8 cellular contexts compared by ENCODE assay signal in genomic region chr1:154962238-154962678, GRCh38. TPM values are rescaled to one million over a fixed set of nuclear protein-coding genes. Genes with fewer than 3 reads are reported as not detected.
DNase-seq lines count a peak whose midpoint lies in the region; ATAC-seq and TF ChIP-seq lines count a peak whose summit lies in the region.

No MANE protein-coding gene starts in this region.

- H3K36me3 Mint-ChIP-seq in progenitor cell of endocrine pancreas (ENCODE audit: insufficient read depth), result peaks cover 6% of the 10 kb centered on the region

- H3K9me3 Mint-ChIP-seq in progenitor cell of endocrine pancreas (ENCODE audit: low read depth), result no peaks in the 10 kb centered on the region

- DNase-seq in NCI-H1417 (lab: John Stamatoyannopoulos, UW), result peak in 2 of 3 experiments; percentile 74 to 76
- no peak for DNase-seq in NCI-H1417 treated with DMSO at 0.1 percent for 48 hours (lab: John Stamatoyannopoulos, UW)
- DNase-seq in WERI-Rb-1, result peak; percentile 70
- DNase-seq in germinal center (ENCODE audit: low spot score), result peak; percentile 53
- no peak for DNase-seq in progenitor cell of endocrine pancreas (ENCODE audit: low spot score, unreplicated experiment)
- DNase-seq in AG08396 (ENCODE audit: low spot score), result no peak
- no peak for DNase-seq in NCI-H2029 (lab: John Stamatoyannopoulos, UW)

- H3K4me3 ChIP-seq in WERI-Rb-1 (ENCODE audit: low read depth, low read length), result peak overlapping the region; percentile 64

- peak overlapping the region; percentile 90 for H3K4me3 Mint-ChIP-seq in progenitor cell of endocrine pancreas (ENCODE audit: low read depth)

- peaks cover 16% of the 10 kb centered on the region for H3K4me1 Mint-ChIP-seq in progenitor cell of endocrine pancreas (ENCODE audit: low read depth)

- no peaks in the 10 kb centered on the region for H3K27me3 ChIP-seq in WERI-Rb-1 (ENCODE audit: insufficient read depth, low read depth, severe bottlenecking)

- H3K36me3 ChIP-seq in WERI-Rb-1, result peaks cover 77% of the 10 kb centered on the region

- H3K9me3 ChIP-seq in WERI-Rb-1 (ENCODE audit: severe bottlenecking), result no peaks in the 10 kb centered on the region

- no peaks in the 10 kb centered on the region for H3K27me3 Mint-ChIP-seq in progenitor cell of endocrine pancreas

- H3K27ac ChIP-seq in WERI-Rb-1, result peak overlapping the region; percentile 99

- H3K27ac Mint-ChIP-seq in progenitor cell of endocrine pancreas, result peak overlapping the region; percentile 97

- TF ChIP-seq CTCF in WERI-Rb-1 (IDR thresholded peaks at IDR 0.05; ENCODE audit: low read depth, low read length) (no peak), progenitor cell of endocrine pancreas (IDR thresholded peaks at IDR 0.05; ENCODE audit: unreplicated experiment) (no peak)

- ATAC-seq in HG03064 (IDR thresholded peaks at IDR 0.05; ENCODE audit: low read depth, unreplicated experiment), result peak; percentile 4

RNA-seq across cellular contexts. Expression of gene PYGO2, which starts 0.7 kb away (rescaled TPM):
- 49.1 and 52.7 TPM in 2 replicates for total RNA-seq in progenitor cell of endocrine pancreas

RNA-seq across cellular contexts. Expression of gene PBXIP1, which starts 6.4 kb away (rescaled TPM):
- 69.1 and 69.5 TPM in 2 replicates for total RNA-seq in progenitor cell of endocrine pancreas

RNA-seq across cellular contexts. Expression of gene SHC1, which starts 8.3 kb away (rescaled TPM):
- total RNA-seq in progenitor cell of endocrine pancreas, result 43.3 and 54.7 TPM in 2 replicates

RNA-seq across cellular contexts. Expression of gene CKS1B, which starts 12.2 kb away (rescaled TPM):
- 78.7 and 85.8 TPM in 2 replicates for total RNA-seq in progenitor cell of endocrine pancreas

RNA-seq across cellular contexts. Expression of gene FLAD1, which starts 20.9 kb away (rescaled TPM):
- total RNA-seq in progenitor cell of endocrine pancreas, result 53.7 and 55.9 TPM in 2 replicates

Comparison
In these comparisons a context has a peak if more than half of its experiments do, and no peak if none do; other contexts are left out.
1. DNase-seq: peak in NCI-H1417 (2 of 3), WERI-Rb-1 (single experiment) and germinal center (single experiment); none in NCI-H1417 treated with DMSO at 0.1 percent for 48 hours (single experiment), progenitor cell of endocrine pancreas (single experiment), AG08396 (single experiment) and NCI-H2029 (single experiment).